In the genomic region with DNA sequence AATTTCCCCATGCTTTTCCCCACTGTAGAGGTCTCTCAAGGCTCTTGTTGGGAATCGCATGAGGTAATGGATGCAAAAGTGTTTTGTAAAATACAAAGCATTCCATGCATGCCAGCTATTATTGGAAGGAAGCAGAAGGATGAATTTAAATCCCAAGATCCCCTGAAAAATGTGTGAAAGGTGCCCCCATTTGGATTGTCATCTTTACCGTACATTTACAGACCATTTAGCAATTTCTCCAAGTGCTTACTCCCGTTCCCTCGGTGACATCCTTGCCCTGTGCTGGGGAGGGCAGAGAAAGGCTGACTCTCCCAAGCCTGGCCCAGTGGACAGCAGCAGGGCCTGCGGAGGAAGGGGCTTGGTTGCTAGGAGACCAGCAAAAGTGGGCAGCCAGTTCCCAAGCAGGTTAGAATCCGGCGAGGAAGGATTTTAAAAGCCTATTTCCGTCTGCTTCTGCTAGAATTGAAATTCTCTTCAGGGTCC, we compare ENCODE assay signal across 21 cellular contexts. TPM values are rescaled to one million over a fixed set of nuclear protein-coding genes. Genes with fewer than 3 reads are reported as not detected.
DNase-seq lines count a peak whose midpoint lies in the region; TF ChIP-seq lines count a peak whose summit lies in the region.
"Had no signal": no experiment of that assay in that cellular context is flagged by ENCODE, and none has a peak within 500 bp of the region (broad histone marks: within the 10 kb centered on the region; RNA-seq: fewer than 3 reads in every experiment).

No MANE protein-coding gene starts in this region.

- H3K18ac ChIP-seq in neuronal stem cell (ENCODE audit: low read length), result peak overlapping the region; percentile 6

- H2BK12ac ChIP-seq in neuronal stem cell (ENCODE audit: low read length), result no peak overlapping the region

- no peak overlapping the region for H2BK120ac ChIP-seq in neuronal stem cell (ENCODE audit: low read depth, low read length)

- H3K4me1 Mint-ChIP-seq in brain, result peaks cover 61% of the 10 kb centered on the region
- H3K4me1 Mint-ChIP-seq in activated CD4-positive, alpha-beta T cell treated with anti-CD3 and anti-CD28 coated beads, Interleukin-2, amount 10 ng/mL, durations not matched to agents 24 days and 14 days, result no peaks in the 10 kb centered on the region
- H3K4me1 Mint-ChIP-seq: CD8-positive, alpha-beta memory T cell had no signal

- H4K8ac ChIP-seq in neuronal stem cell (ENCODE audit: low read depth, low read length), result no peak overlapping the region

- intact Hi-C loops in uterus (cut with DNase I; ENCODE audit: low total_unique reads), result no loop called here
- intact Hi-C loops in activated CD4-positive, alpha-beta T cell treated with anti-CD3 and anti-CD28 coated beads, Interleukin-2, amount 10 ng/mL, durations not matched to agents 24 days and 14 days (cut with micrococcal nuclease), result no loop called here

- H4K91ac ChIP-seq in neuronal stem cell (ENCODE audit: low read depth, low read length, poor library complexity), result no peak overlapping the region

- H3K27me3 ChIP-seq in HUES64 (ENCODE audit: insufficient read depth, low read length), result no peaks in the 10 kb centered on the region
- H3K27me3 ChIP-seq in neuronal stem cell (ENCODE audit: control insufficient read depth in 3 of 3, insufficient read depth in 3 of 3, low read depth in 1 of 3, low read length in 3 of 3), result no peaks in the 10 kb centered on the region
- no peaks in the 10 kb centered on the region for H3K27me3 ChIP-seq in uterus
- H3K27me3 ChIP-seq in Peyer's patch, result no peaks in the 10 kb centered on the region
- H3K27me3 ChIP-seq in smooth muscle cell (ENCODE audit: low read depth), result peaks cover 23% of the 10 kb centered on the region
- H3K27me3 ChIP-seq: sigmoid colon had no signal

- TF ChIP-seq POLR2A in uterus (IDR thresholded peaks at IDR 0.05) (no peak), Peyer's patch (IDR thresholded peaks at IDR 0.05) (no peak)

- H3K36me3 ChIP-seq in HUES64 (ENCODE audit: insufficient read depth, low read length), result no peaks in the 10 kb centered on the region
- H3K36me3 ChIP-seq in neuronal stem cell (replicated peaks in 1 of 2; ENCODE audit: control insufficient read depth in 2 of 2, insufficient read depth in 2 of 2, low read length in 2 of 2), result no peaks in the 10 kb centered on the region
- H3K36me3 ChIP-seq in uterus, result no peaks in the 10 kb centered on the region
- no peaks in the 10 kb centered on the region for H3K36me3 ChIP-seq in Peyer's patch
- no peaks in the 10 kb centered on the region for H3K36me3 ChIP-seq in smooth muscle cell (ENCODE audit: low read depth)
- H3K36me3 ChIP-seq: brain microvascular endothelial cell, sigmoid colon, tibial nerve had no signal

- H3K27ac Mint-ChIP-seq in brain, result peak overlapping the region; percentile 71 to 93 (median 81)
- H3K27ac Mint-ChIP-seq in activated CD4-positive, alpha-beta T cell treated with anti-CD3 and anti-CD28 coated beads, Interleukin-2, amount 10 ng/mL, durations not matched to agents 24 days and 14 days, result no peak overlapping the region
- H3K27ac Mint-ChIP-seq: activated naive CD8-positive, alpha-beta T cell; activated T-helper 1 cell treated with anti-CD3 and anti-CD28 coated beads, Interleukin-12 subunit alpha, Interleukin-12 subunit beta, Interleukin-2, Interleukin-4 antibody, amounts not matched to agents 30 ng/mL and 10 ng/mL and 1 ng/mL, durations not matched to agents 14 hours and 24 hours and 36 hours; CD8-positive, alpha-beta memory T cell had no signal

- H2BK5ac ChIP-seq in neuronal stem cell (ENCODE audit: low read length), result no peak overlapping the region

- no peak overlapping the region for H3K4ac ChIP-seq in neuronal stem cell (ENCODE audit: low read length)

- WGBS in HUES64, result 35% methylated on average over 8 of the region's 8 CpGs
- WGBS in neuronal stem cell (ENCODE audit: extremely low coverage in 2 of 2, insufficient read length in 2 of 2, insufficient replicate concordance in 1 of 2), 2 donors, result no CpG with 5 or more reads among the region's 8 CpGs
- 34% methylated on average over 8 of the region's 8 CpGs for WGBS in smooth muscle cell (ENCODE audit: low lambda C conversion rate)

- no peaks in the 10 kb centered on the region for H3K9me3 ChIP-seq in HUES64 (ENCODE audit: insufficient read depth, low read depth, low read length)
- H3K9me3 ChIP-seq in neuronal stem cell (replicated peaks in 1 of 2; ENCODE audit: control insufficient read depth in 2 of 2, insufficient read depth in 1 of 2, low read depth in 1 of 2, low read length in 2 of 2), result no peaks in the 10 kb centered on the region
- H3K9me3 ChIP-seq in uterus, result no peaks in the 10 kb centered on the region
- H3K9me3 ChIP-seq in Peyer's patch, result no peaks in the 10 kb centered on the region
- no peaks in the 10 kb centered on the region for H3K9me3 ChIP-seq in smooth muscle cell (replicated peaks; ENCODE audit: low read depth)
- H3K9me3 ChIP-seq: sigmoid colon, tibial nerve had no signal

- no peaks in the 10 kb centered on the region for H3K36me3 Mint-ChIP-seq in brain
- no peaks in the 10 kb centered on the region for H3K36me3 Mint-ChIP-seq in activated CD4-positive, alpha-beta T cell treated with anti-CD3 and anti-CD28 coated beads, Interleukin-2, amount 10 ng/mL, durations not matched to agents 24 days and 14 days (ENCODE audit: low read depth)
- H3K36me3 Mint-ChIP-seq: activated naive CD8-positive, alpha-beta T cell had no signal

- no peaks in the 10 kb centered on the region for H3F3A ChIP-seq in smooth muscle cell (ENCODE audit: low read depth)

- H3K4me2 ChIP-seq in neuronal stem cell (ENCODE audit: insufficient read depth, low read length, poor library complexity, severe bottlenecking), result peak overlapping the region; percentile 39
- H3K4me2 ChIP-seq in smooth muscle cell, result no peak overlapping the region
- H3K4me2 ChIP-seq: KMS-11 had no signal

- H3K4me3 ChIP-seq in HUES64 (ENCODE audit: low read length) (peak overlapping the region; percentile 22), neuronal stem cell (ENCODE audit: low read length in 2 of 2) (peak overlapping the region in 1 of 2 donors; percentile 42), uterus (no peak overlapping the region), Peyer's patch (no peak overlapping the region), smooth muscle cell (no peak overlapping the region)
- H3K4me3 ChIP-seq: sigmoid colon, tibial nerve had no signal

- H3K9me3 Mint-ChIP-seq in brain, result peaks cover 0 to 3% (median 0%) of the 10 kb centered on the region in 5 experiments
- no peaks in the 10 kb centered on the region for H3K9me3 Mint-ChIP-seq in activated CD4-positive, alpha-beta T cell treated with anti-CD3 and anti-CD28 coated beads, Interleukin-2, amount 10 ng/mL, durations not matched to agents 24 days and 14 days
- H3K9me3 Mint-ChIP-seq: activated T-helper 1 cell treated with anti-CD3 and anti-CD28 coated beads, Interleukin-12 subunit alpha, Interleukin-12 subunit beta, Interleukin-2, Interleukin-4 antibody, amounts not matched to agents 30 ng/mL and 10 ng/mL and 1 ng/mL, durations not matched to agents 14 hours and 24 hours and 36 hours; CD8-positive, alpha-beta memory T cell had no signal

- no peaks in the 10 kb centered on the region for H3K27me3 Mint-ChIP-seq in brain
- H3K27me3 Mint-ChIP-seq in activated CD4-positive, alpha-beta T cell treated with anti-CD3 and anti-CD28 coated beads, Interleukin-2, amount 10 ng/mL, durations not matched to agents 24 days and 14 days, result peaks cover 28% of the 10 kb centered on the region

- H2BK15ac ChIP-seq in neuronal stem cell (ENCODE audit: low read length), result no peak overlapping the region

- H4K20me1 ChIP-seq in smooth muscle cell (ENCODE audit: low read depth), result no peaks in the 10 kb centered on the region

- DNase-seq in iPS-NIHi11 (ENCODE audit: low spot score) (peak; percentile 47), neuronal stem cell (ENCODE audit: low spot score) (peak; percentile 65), uterus (no peak), Peyer's patch (no peak), smooth muscle cell (lab: John Stamatoyannopoulos, UW; ENCODE audit: unreplicated experiment) (no peak)
- DNase-seq in activated CD4-positive, alpha-beta T cell treated with anti-CD3 and anti-CD28 coated beads, Interleukin-2, amount 10 ng/mL, durations not matched to agents 24 days and 14 days, result no peak
- DNase-seq: activated CD4-positive, CD25-positive, alpha-beta regulatory T cell; brain microvascular endothelial cell; CD8-positive, alpha-beta memory T cell; hippocampal formation; NCI-H2081 treated with DMSO at 0.1 percent for 48 hours; NCI-H526 treated with DMSO at 0.1 percent for 48 hours; sigmoid colon; stimulated activated naive CD4-positive, alpha-beta T cell had no signal

- peak overlapping the region; percentile 43 to 78 (median 53) for H3K4me3 Mint-ChIP-seq in brain
- no peak overlapping the region for H3K4me3 Mint-ChIP-seq in activated CD4-positive, alpha-beta T cell treated with anti-CD3 and anti-CD28 coated beads, Interleukin-2, amount 10 ng/mL, durations not matched to agents 24 days and 14 days
- H3K4me3 Mint-ChIP-seq: activated naive CD8-positive, alpha-beta T cell; activated T-helper 1 cell treated with anti-CD3 and anti-CD28 coated beads, Interleukin-12 subunit alpha, Interleukin-12 subunit beta, Interleukin-2, Interleukin-4 antibody, amounts not matched to agents 30 ng/mL and 10 ng/mL and 1 ng/mL, durations not matched to agents 14 hours and 24 hours and 36 hours; CD8-positive, alpha-beta memory T cell had no signal

- no peaks in the 10 kb centered on the region for H3K79me2 ChIP-seq in smooth muscle cell (ENCODE audit: low read depth)

- H3K4me1 ChIP-seq in HUES64 (ENCODE audit: insufficient read depth, low read length), result peaks cover 30% of the 10 kb centered on the region
- H3K4me1 ChIP-seq in neuronal stem cell (ENCODE audit: control insufficient read depth in 2 of 2, insufficient read depth in 1 of 2, low read depth in 1 of 2, low read length in 2 of 2), result peaks cover 25 to 34% of the 10 kb centered on the region in 2 donors
- H3K4me1 ChIP-seq in uterus, result no peaks in the 10 kb centered on the region
- H3K4me1 ChIP-seq in Peyer's patch, result no peaks in the 10 kb centered on the region
- H3K4me1 ChIP-seq in smooth muscle cell (ENCODE audit: low read depth), result peaks cover 19% of the 10 kb centered on the region

- H2AFZ ChIP-seq in neuronal stem cell (ENCODE audit: low read length) (peak overlapping the region; percentile 75), smooth muscle cell (ENCODE audit: low read depth) (no peak overlapping the region)

- no peaks in the 10 kb centered on the region for H3K79me1 ChIP-seq in neuronal stem cell (ENCODE audit: low read depth, low read length)

- H3K14ac ChIP-seq in neuronal stem cell (ENCODE audit: low read length), result no peak overlapping the region

- H3K9ac ChIP-seq in HUES64 (ENCODE audit: low read depth, low read length) (peak overlapping the region; percentile 4), neuronal stem cell (ENCODE audit: low read depth, low read length, poor library complexity) (no peak overlapping the region), smooth muscle cell (ENCODE audit: low read depth) (no peak overlapping the region)
- H3K9ac ChIP-seq: KMS-11 had no signal

- H3K23ac ChIP-seq in neuronal stem cell (ENCODE audit: low read depth, low read length, poor library complexity), result no peak overlapping the region

- H3K27ac ChIP-seq in HUES64 (ENCODE audit: low read depth, low read length), result peak overlapping the region; percentile 76
- peak overlapping the region; percentile 85 for H3K27ac ChIP-seq in neuronal stem cell (replicated peaks; ENCODE audit: low read length)
- no peak overlapping the region for H3K27ac ChIP-seq in uterus
- H3K27ac ChIP-seq in Peyer's patch, result no peak overlapping the region
- H3K27ac ChIP-seq in smooth muscle cell (ENCODE audit: low read depth), result no peak overlapping the region
- H3K27ac ChIP-seq: brain microvascular endothelial cell, HL-60, KMS-11, sigmoid colon, tibial nerve had no signal

- TF ChIP-seq CTCF in brain (conservative IDR thresholded peaks at IDR 0.05), result no peak
- no peak for TF ChIP-seq CTCF in uterus (IDR thresholded peaks at IDR 0.05)
- TF ChIP-seq CTCF in Peyer's patch (IDR thresholded peaks at IDR 0.05), result no peak
- TF ChIP-seq CTCF in smooth muscle cell (IDR thresholded peaks at IDR 0.05; ENCODE audit: borderline replicate concordance, insufficient read depth, poor library complexity, severe bottlenecking), result no peak

- no peak overlapping the region for H2AK5ac ChIP-seq in neuronal stem cell (ENCODE audit: low read depth, low read length)

RNA-seq across cellular contexts. Expression of gene NEO1, which starts 31.1 kb away (rescaled TPM):
- polyA plus RNA-seq in HUES64 (2013, experiment 1 of 2), result 30.6 TPM
- polyA plus RNA-seq in HUES64 (2013, experiment 2 of 2), result 36.3 TPM
- 64.2 TPM for polyA plus RNA-seq in brain (ENCODE audit: insufficient read depth, low read depth, low replicate concordance)
- 52.5 TPM for polyA plus RNA-seq in neuronal stem cell (2013, experiment 1 of 2)
- 50.7 TPM for polyA plus RNA-seq in neuronal stem cell (2013, experiment 2 of 2)
- total RNA-seq in uterus, result 10 to 100 TPM; 11.5 to 80.3 (median 36.1) TPM
- 100 to 1,000 TPM in 3 of 4 donors, 10 to 100 TPM in 1; 60.2 to 127 (median 115) TPM for total RNA-seq in Peyer's patch
- total RNA-seq in activated CD4-positive, alpha-beta T cell treated with anti-CD3 and anti-CD28 coated beads, Interleukin-2, amount 10 ng/mL, durations not matched to agents 24 days and 14 days, result 5.8 TPM in 2 replicates
- total RNA-seq in smooth muscle cell, result 20.9 and 21.8 TPM in 2 replicates
- 4.9 and 7.1 TPM in 2 replicates for polyA plus RNA-seq in smooth muscle cell

Comparison
In these comparisons a context has a peak if more than half of its experiments do, and no peak if none do; other contexts are left out.
1. H3K27ac ChIP-seq: peak in HUES64 (single experiment) and neuronal stem cell (single experiment); none in uterus (0 of 2), Peyer's patch (0 of 4) and smooth muscle cell (single experiment).
2. DNase-seq: peak in iPS-NIHi11 (single experiment) and neuronal stem cell (single experiment); none in uterus (0 of 2), Peyer's patch (0 of 3), activated CD4-positive, alpha-beta T cell treated with anti-CD3 and anti-CD28 coated beads, Interleukin-2, amount 10 ng/mL, durations not matched to agents 24 days and 14 days (single experiment) and smooth muscle cell (single experiment).